In genomic region chr19:3456925-3457530, GRCh38 we compare ENCODE assay signal across 16 cellular contexts. TPM values are rescaled to one million over a fixed set of nuclear protein-coding genes. Genes with fewer than 3 reads are reported as not detected.
DNase-seq lines count a peak whose midpoint lies in the region; ATAC-seq, FAIRE-seq and TF ChIP-seq lines count a peak whose summit lies in the region.
"Had no signal": no experiment of that assay in that cellular context is flagged by ENCODE, and none has a peak within 500 bp of the region (broad histone marks: within the 10 kb centered on the region; RNA-seq: fewer than 3 reads in every experiment).

No MANE protein-coding gene starts in this region.

- H3K27me3 ChIP-seq in HepG2 (ENCODE audit: control insufficient read depth in 1 of 2, insufficient read depth in 2 of 2, low read length in 2 of 2) (no peaks in the 10 kb centered on the region), right lobe of liver (no peaks in the 10 kb centered on the region), esophagus squamous epithelium (no peaks in the 10 kb centered on the region), rectal smooth muscle tissue (ENCODE audit: control insufficient read depth, insufficient read depth, low read length) (no peaks in the 10 kb centered on the region)

- no peaks in the 10 kb centered on the region for H3K9me3 ChIP-seq in HepG2 (ENCODE audit: low read length)
- no peaks in the 10 kb centered on the region for H3K9me3 ChIP-seq in right lobe of liver
- no peaks in the 10 kb centered on the region for H3K9me3 ChIP-seq in esophagus squamous epithelium

- FAIRE-seq in HepG2 (lab: Jason Lieb, UNC), result no peak
- FAIRE-seq: HTR-8/SVneo had no signal

- H3K4me3 ChIP-seq in HepG2 (replicated peaks in 1 of 3; ENCODE audit: insufficient read depth in 1 of 3, low read depth in 2 of 3, low read length in 3 of 3) (no peak overlapping the region), right lobe of liver (no peak overlapping the region), esophagus squamous epithelium (no peak overlapping the region), rectal smooth muscle tissue (ENCODE audit: low read length) (no peak overlapping the region)

- CTCF ChIA-PET in HepG2 (lab: Yijun Ruan, JAX; ENCODE audit: low intra/inter-chr PET ratio, low total read pairs), result no interaction called here
- CTCF ChIA-PET in T-cell (lab: Charles Lee), result no interaction called here

- H3K36me3 ChIP-seq in HepG2 (replicated peaks in 1 of 2; ENCODE audit: control insufficient read depth in 1 of 2, insufficient read depth in 2 of 2, low read length in 2 of 2), result peaks cover 4 to 14% of the 10 kb centered on the region in 2 experiments; a peak in 3 of 5 replicates
- H3K36me3 ChIP-seq in right lobe of liver, result peaks cover 0 to 67% (median 28%) of the 10 kb centered on the region in 4 donors
- H3K36me3 ChIP-seq in esophagus squamous epithelium, result peaks cover 37 to 100% (median 49%) of the 10 kb centered on the region in 3 donors
- H3K36me3 ChIP-seq in rectal smooth muscle tissue (ENCODE audit: control insufficient read depth, insufficient read depth, low read length), result peaks cover 18% of the 10 kb centered on the region

- TF ChIP-seq CTCF in HepG2 (CRISPR knock-in tag; IDR thresholded peaks at IDR 0.05) (no peak), right lobe of liver (IDR thresholded peaks at IDR 0.05) (no peak), esophagus squamous epithelium (IDR thresholded peaks at IDR 0.05) (no peak)

- ATAC-seq in HepG2 (no peak; the same call in 1 of the 3 replicates), right lobe of liver (no peak), HG03025 (IDR thresholded peaks at IDR 0.05; ENCODE audit: low FRiP score, unreplicated experiment) (no peak), T-cell (replicated peaks in 1 of 4) (no peak)

- no peak overlapping the region for H3K27ac ChIP-seq in HepG2 (ENCODE audit: extremely low read length, insufficient read depth, low read length)
- peak overlapping the region in 1 of 3 donors; percentile 84 for H3K27ac ChIP-seq in right lobe of liver
- peak overlapping the region in 3 of 4 donors; percentile 82 to 88 (median 88) for H3K27ac ChIP-seq in esophagus squamous epithelium
- peak overlapping the region; percentile 70 for H3K27ac ChIP-seq in rectal smooth muscle tissue (ENCODE audit: low read depth, low read length)

- no peaks in the 10 kb centered on the region for H3K4me1 Mint-ChIP-seq in T-cell

- 91% methylated on average over 18 of the region's 18 CpGs for WGBS in HepG2 (ENCODE audit: low lambda C conversion rate)
- 93% methylated on average over 3 of the region's 18 CpGs for WGBS in right lobe of liver (ENCODE audit: insufficient coverage, low coverage, low lambda C conversion rate, missing lambda C conversion rate)
- 48 to 66% methylated on average over 4 to 8 of the region's 18 CpGs for WGBS in esophagus squamous epithelium, 2 donors

- no peak for TF ChIP-seq RAD21 in HepG2 (CRISPR knock-in tag; IDR thresholded peaks at IDR 0.05)

- no TSS peak for BruUV-seq in HepG2 (replicated peaks; lab: Mats Ljungman, UMichigan)

- H3K4me2 ChIP-seq in HepG2 (ENCODE audit: low read depth, low read length), result no peak overlapping the region

- TF ChIP-seq POLR2A in HepG2 (IDR thresholded peaks at IDR 0.05; ENCODE audit: insufficient read depth in 1 of 2, low read depth in 2 of 2, low read length in 2 of 2) (no peak), right lobe of liver (IDR thresholded peaks at IDR 0.05) (no peak), esophagus squamous epithelium (IDR thresholded peaks at IDR 0.05) (no peak)

- H3K79me2 ChIP-seq in HepG2 (ENCODE audit: insufficient read depth, low read length), result no peaks in the 10 kb centered on the region

- DNase-seq in HepG2 (ENCODE audit: low spot score), result no peak
- no peak for DNase-seq in right lobe of liver
- DNase-seq in esophagus squamous epithelium (lab: John Stamatoyannopoulos, UW), result no peak
- no peak for DNase-seq in NCI-H82 treated with DMSO at 0.1 percent for 48 hours (lab: John Stamatoyannopoulos, UW; ENCODE audit: unreplicated experiment)
- no peak for DNase-seq in NCI-H446 treated with DMSO at 0.1 percent for 48 hours (lab: John Stamatoyannopoulos, UW)
- DNase-seq in T-cell, result no peak
- DNase-seq: activated CD8-positive, alpha-beta memory T cell treated with anti-CD3 and anti-CD28 coated beads, Interleukin-2, amount 50 U/mL, for 48 hours; amygdala; hypothalamus; NCI-H1092 treated with DMSO at 0.1 percent for 48 hours; NCI-H524 treated with DMSO at 0.1 percent for 48 hours; SHP77 treated with DMSO at 0.1 percent for 48 hours had no signal

- H3K36me3 Mint-ChIP-seq in T-cell, result peaks cover 4% of the 10 kb centered on the region

- H3K9me3 Mint-ChIP-seq in T-cell, result no peaks in the 10 kb centered on the region

- intact Hi-C loops in HepG2 (cut with micrococcal nuclease; ENCODE audit: unreplicated experiment), result no loop called here
- intact Hi-C loops in right lobe of liver (cut with DNase I), result no loop called here
- intact Hi-C loops in esophagus squamous epithelium (cut with DNase I), result no loop called here

- H3K27me3 Mint-ChIP-seq in T-cell, result no peaks in the 10 kb centered on the region

- no peak overlapping the region for H2AFZ ChIP-seq in HepG2 (ENCODE audit: low read length)

- TF ChIP-seq EP300 in HepG2 (IDR thresholded peaks at IDR 0.05; ENCODE audit: low read depth in 2 of 2, low read length in 2 of 2) (no peak), HepG2 (CRISPR knock-in tag; IDR thresholded peaks at IDR 0.05; ENCODE audit: borderline replicate concordance) (no peak)

- no peak overlapping the region for H3K4me3 Mint-ChIP-seq in T-cell

- POLR2A ChIA-PET in HepG2 (lab: Yijun Ruan, JAX), result no interaction called here
- POLR2A ChIA-PET in T-cell (lab: Charles Lee), result no interaction called here

- in situ Hi-C loops in HepG2 (cut with HindIII; ENCODE audit: extremely low pct_ligation_motif_present, low pct_unique_long_range_greater_than_20kb), result no loop called here

- H3K4me1 ChIP-seq in HepG2 (ENCODE audit: insufficient read depth, low read length) (peaks cover 8% of the 10 kb centered on the region; the same call in 1 of the 2 replicates), right lobe of liver (peaks cover 0 to 20% (median 8%) of the 10 kb centered on the region in 4 donors), esophagus squamous epithelium (peaks cover 21 to 51% (median 26%) of the 10 kb centered on the region in 3 donors), rectal smooth muscle tissue (ENCODE audit: control insufficient read depth, insufficient read depth, low read length) (peaks cover 38% of the 10 kb centered on the region)

- 0 out of 2 replicates have a peak, but pooled peaks cover 2% of the 10 kb centered on the region for H4K20me1 ChIP-seq in HepG2 (ENCODE audit: insufficient read depth, low read length)

- H3K9ac ChIP-seq in HepG2 (ENCODE audit: insufficient read depth, low read depth, low read length) (no peak overlapping the region), rectal smooth muscle tissue (ENCODE audit: low read length) (no peak overlapping the region)

- no peak overlapping the region for H3K27ac Mint-ChIP-seq in T-cell

RNA-seq across cellular contexts. Expression of gene SMIM24, which starts 23.3 kb away (rescaled TPM):
- total RNA-seq in HepG2 (2016; rRNA removed; fragmentation: Illumina TruSeq; extraction: Trizol), result 47.4 and 70.6 TPM in 2 replicates
- total RNA-seq in HepG2 (2016; cell fraction: cytosol; rRNA removed; fragmentation: Illumina TruSeq; extraction: Trizol; ENCODE audit: low read depth), result 29.6 and 43.2 TPM in 2 replicates
- 47.9 and 76.1 TPM in 2 replicates for total RNA-seq in HepG2 (2016; cell fraction: insoluble cytoplasmic fraction; rRNA removed; fragmentation: Illumina TruSeq; extraction: Trizol)
- total RNA-seq in HepG2 (2016; cell fraction: membrane; rRNA removed; fragmentation: Illumina TruSeq; extraction: Trizol), result 38.7 and 54.4 TPM in 2 replicates
- total RNA-seq in HepG2 (2016; cell fraction: nucleus; rRNA removed; fragmentation: Illumina TruSeq; extraction: Trizol), result 42.5 and 49.4 TPM in 2 replicates
- 9.0 and 11.2 TPM in 2 replicates for polyA plus RNA-seq in HepG2 (2011; rRNA removed)
- 9.6 and 9.7 TPM in 2 replicates for polyA plus RNA-seq in HepG2 (2011; cell fraction: cytosol; rRNA removed)
- 3.7 and 4.5 TPM in 2 replicates for polyA plus RNA-seq in HepG2 (2011; cell fraction: nucleus; rRNA removed)
- polyA plus RNA-seq in HepG2 (2012), result 11.7 and 27.5 TPM in 2 replicates
- 59.2 and 77.1 TPM in 2 replicates for polyA plus RNA-seq in HepG2 (2016; cell fraction: cytosol; fragmentation: Illumina TruSeq; extraction: Trizol; ENCODE audit: low read depth)
- 77.8 and 93.1 TPM in 2 replicates for polyA plus RNA-seq in HepG2 (2016; cell fraction: insoluble cytoplasmic fraction; fragmentation: Illumina TruSeq; extraction: Trizol; ENCODE audit: low read depth)
- 72.5 and 86.0 TPM in 2 replicates for polyA plus RNA-seq in HepG2 (2016; cell fraction: membrane; fragmentation: Illumina TruSeq; extraction: Trizol; ENCODE audit: low read depth)
- polyA plus RNA-seq in HepG2 (2016; cell fraction: nucleus; fragmentation: Illumina TruSeq; extraction: Trizol; ENCODE audit: insufficient read depth, low read depth), result 132 and 146 TPM in 2 replicates
- 0.51 and 3.8 TPM in 2 replicates for polyA minus RNA-seq in HepG2 (2011; rRNA and poly(A)+ RNA removed; ENCODE audit: low replicate concordance)
- polyA minus RNA-seq in HepG2 (2011; cell fraction: cytosol; rRNA and poly(A)+ RNA removed), result 3.0 and 6.0 TPM in 2 replicates
- 0.64 and 1.4 TPM in 2 replicates for polyA minus RNA-seq in HepG2 (2011; cell fraction: nucleus; rRNA and poly(A)+ RNA removed)
- 10 to 100 TPM in 1 of 6 experiments, 1 to 10 TPM in 4, not detected in 1; 2.1 to 38.1 (median 6.6) TPM for total RNA-seq in right lobe of liver
- total RNA-seq in esophagus squamous epithelium, result not detected
- 1 to 10 TPM in 1 of 5 donors, under 1 TPM in 3, not detected in 1; 0.33 to 1.3 (median 0.78) TPM for total RNA-seq in T-cell
- total RNA-seq: ureter had no signal

RNA-seq across cellular contexts. Expression of gene SMIM44, which starts 26.2 kb away (rescaled TPM):
- total RNA-seq in HepG2 (2016; rRNA removed; fragmentation: Illumina TruSeq; extraction: Trizol) (not detected in 2 replicates), right lobe of liver (not detected), esophagus squamous epithelium (not detected), T-cell (not detected)
- total RNA-seq in HepG2 (2016; cell fraction: cytosol; rRNA removed; fragmentation: Illumina TruSeq; extraction: Trizol; ENCODE audit: low read depth), result not detected in 2 replicates
- total RNA-seq in HepG2 (2016; cell fraction: insoluble cytoplasmic fraction; rRNA removed; fragmentation: Illumina TruSeq; extraction: Trizol), result not detected in 2 replicates
- total RNA-seq in HepG2 (2016; cell fraction: membrane; rRNA removed; fragmentation: Illumina TruSeq; extraction: Trizol), result not detected in 2 replicates
- not detected in 2 replicates for total RNA-seq in HepG2 (2016; cell fraction: nucleus; rRNA removed; fragmentation: Illumina TruSeq; extraction: Trizol)
- polyA plus RNA-seq in HepG2 (2011; rRNA removed), result not detected in 2 replicates
- polyA plus RNA-seq in HepG2 (2011; cell fraction: cytosol; rRNA removed), result not detected in 2 replicates
- not detected in 2 replicates for polyA plus RNA-seq in HepG2 (2011; cell fraction: nucleus; rRNA removed)
- not detected in 2 replicates for polyA plus RNA-seq in HepG2 (2012)
- not detected in 2 replicates for polyA plus RNA-seq in HepG2 (2016; cell fraction: cytosol; fragmentation: Illumina TruSeq; extraction: Trizol; ENCODE audit: low read depth)
- polyA plus RNA-seq in HepG2 (2016; cell fraction: insoluble cytoplasmic fraction; fragmentation: Illumina TruSeq; extraction: Trizol; ENCODE audit: low read depth), result not detected in 2 replicates
- polyA plus RNA-seq in HepG2 (2016; cell fraction: membrane; fragmentation: Illumina TruSeq; extraction: Trizol; ENCODE audit: low read depth), result not detected in 2 replicates
- not detected in 2 replicates for polyA plus RNA-seq in HepG2 (2016; cell fraction: nucleus; fragmentation: Illumina TruSeq; extraction: Trizol; ENCODE audit: insufficient read depth, low read depth)
- not detected in 2 replicates for polyA minus RNA-seq in HepG2 (2011; rRNA and poly(A)+ RNA removed; ENCODE audit: low replicate concordance)
- not detected in 2 replicates for polyA minus RNA-seq in HepG2 (2011; cell fraction: cytosol; rRNA and poly(A)+ RNA removed)
- not detected in 2 replicates for polyA minus RNA-seq in HepG2 (2011; cell fraction: nucleus; rRNA and poly(A)+ RNA removed)
- total RNA-seq: ureter had no signal

RNA-seq across cellular contexts. Expression of gene DOHH, which starts 43.4 kb away (rescaled TPM):
- total RNA-seq in HepG2 (2016; rRNA removed; fragmentation: Illumina TruSeq; extraction: Trizol), result 10.3 and 13.7 TPM in 2 replicates
- 2.2 TPM in 2 replicates for total RNA-seq in HepG2 (2016; cell fraction: cytosol; rRNA removed; fragmentation: Illumina TruSeq; extraction: Trizol; ENCODE audit: low read depth)
- 10.1 and 13.2 TPM in 2 replicates for total RNA-seq in HepG2 (2016; cell fraction: insoluble cytoplasmic fraction; rRNA removed; fragmentation: Illumina TruSeq; extraction: Trizol)
- total RNA-seq in HepG2 (2016; cell fraction: membrane; rRNA removed; fragmentation: Illumina TruSeq; extraction: Trizol), result 5.2 and 7.2 TPM in 2 replicates
- total RNA-seq in HepG2 (2016; cell fraction: nucleus; rRNA removed; fragmentation: Illumina TruSeq; extraction: Trizol), result 5.0 and 6.8 TPM in 2 replicates
- polyA plus RNA-seq in HepG2 (2011; rRNA removed), result 3.5 and 4.8 TPM in 2 replicates
- polyA plus RNA-seq in HepG2 (2011; cell fraction: cytosol; rRNA removed), result 4.6 and 9.1 TPM in 2 replicates
- polyA plus RNA-seq in HepG2 (2011; cell fraction: nucleus; rRNA removed), result 7.4 and 8.4 TPM in 2 replicates
- polyA plus RNA-seq in HepG2 (2012), result 4.7 and 7.0 TPM in 2 replicates
- polyA plus RNA-seq in HepG2 (2016; cell fraction: cytosol; fragmentation: Illumina TruSeq; extraction: Trizol; ENCODE audit: low read depth), result 1.5 and 2.2 TPM in 2 replicates
- polyA plus RNA-seq in HepG2 (2016; cell fraction: insoluble cytoplasmic fraction; fragmentation: Illumina TruSeq; extraction: Trizol; ENCODE audit: low read depth), result 12.2 and 13.2 TPM in 2 replicates
- 3.7 and 4.3 TPM in 2 replicates for polyA plus RNA-seq in HepG2 (2016; cell fraction: membrane; fragmentation: Illumina TruSeq; extraction: Trizol; ENCODE audit: low read depth)
- polyA plus RNA-seq in HepG2 (2016; cell fraction: nucleus; fragmentation: Illumina TruSeq; extraction: Trizol; ENCODE audit: insufficient read depth, low read depth), result 10.0 and 11.0 TPM in 2 replicates
- polyA minus RNA-seq in HepG2 (2011; rRNA and poly(A)+ RNA removed; ENCODE audit: low replicate concordance), result 5.5 and 8.1 TPM in 2 replicates
- polyA minus RNA-seq in HepG2 (2011; cell fraction: cytosol; rRNA and poly(A)+ RNA removed), result 4.5 and 6.8 TPM in 2 replicates
- polyA minus RNA-seq in HepG2 (2011; cell fraction: nucleus; rRNA and poly(A)+ RNA removed), result 3.5 and 5.0 TPM in 2 replicates
- total RNA-seq in right lobe of liver, result 10 to 100 TPM in 1 of 6 experiments, 1 to 10 TPM in 5; 3.7 to 16.7 (median 4.9) TPM
- total RNA-seq in esophagus squamous epithelium, result 10 to 100 TPM; 21.0 to 29.5 (median 26.4) TPM
- total RNA-seq in T-cell, result 10 to 100 TPM in 3 of 5 donors, 1 to 10 TPM in 2; 5.0 to 12.3 (median 11.1) TPM

RNA-seq across cellular contexts. Expression of gene FZR1, which starts 49.1 kb away (rescaled TPM):
- total RNA-seq in HepG2 (2016; rRNA removed; fragmentation: Illumina TruSeq; extraction: Trizol) (18.3 and 29.0 TPM in 2 replicates), right lobe of liver (10 to 100 TPM; 18.7 to 34.1 (median 23.8) TPM), esophagus squamous epithelium (10 to 100 TPM; 26.5 to 46.8 (median 27.2) TPM), T-cell (10 to 100 TPM; 74.0 to 85.6 (median 77.8) TPM)
- total RNA-seq in HepG2 (2016; cell fraction: cytosol; rRNA removed; fragmentation: Illumina TruSeq; extraction: Trizol; ENCODE audit: low read depth), result 7.3 and 8.3 TPM in 2 replicates
- 14.2 and 28.7 TPM in 2 replicates for total RNA-seq in HepG2 (2016; cell fraction: insoluble cytoplasmic fraction; rRNA removed; fragmentation: Illumina TruSeq; extraction: Trizol)
- total RNA-seq in HepG2 (2016; cell fraction: membrane; rRNA removed; fragmentation: Illumina TruSeq; extraction: Trizol), result 11.9 and 12.1 TPM in 2 replicates
- total RNA-seq in HepG2 (2016; cell fraction: nucleus; rRNA removed; fragmentation: Illumina TruSeq; extraction: Trizol), result 13.9 and 16.7 TPM in 2 replicates
- 30.8 and 39.2 TPM in 2 replicates for polyA plus RNA-seq in HepG2 (2011; rRNA removed)
- polyA plus RNA-seq in HepG2 (2011; cell fraction: cytosol; rRNA removed), result 14.2 and 18.0 TPM in 2 replicates
- polyA plus RNA-seq in HepG2 (2011; cell fraction: nucleus; rRNA removed), result 95.9 and 102 TPM in 2 replicates
- 24.3 and 37.8 TPM in 2 replicates for polyA plus RNA-seq in HepG2 (2012)
- polyA plus RNA-seq in HepG2 (2016; cell fraction: cytosol; fragmentation: Illumina TruSeq; extraction: Trizol; ENCODE audit: low read depth), result 1.6 and 2.9 TPM in 2 replicates
- 17.3 and 26.9 TPM in 2 replicates for polyA plus RNA-seq in HepG2 (2016; cell fraction: insoluble cytoplasmic fraction; fragmentation: Illumina TruSeq; extraction: Trizol; ENCODE audit: low read depth)
- 6.0 and 6.7 TPM in 2 replicates for polyA plus RNA-seq in HepG2 (2016; cell fraction: membrane; fragmentation: Illumina TruSeq; extraction: Trizol; ENCODE audit: low read depth)
- polyA plus RNA-seq in HepG2 (2016; cell fraction: nucleus; fragmentation: Illumina TruSeq; extraction: Trizol; ENCODE audit: insufficient read depth, low read depth), result 52.3 and 54.5 TPM in 2 replicates
- polyA minus RNA-seq in HepG2 (2011; rRNA and poly(A)+ RNA removed; ENCODE audit: low replicate concordance), result 18.4 and 43.6 TPM in 2 replicates
- polyA minus RNA-seq in HepG2 (2011; cell fraction: cytosol; rRNA and poly(A)+ RNA removed), result 15.1 and 16.5 TPM in 2 replicates
- polyA minus RNA-seq in HepG2 (2011; cell fraction: nucleus; rRNA and poly(A)+ RNA removed), result 17.9 and 24.6 TPM in 2 replicates
